10 cellular contexts compared by ENCODE assay signal in genomic region chr4:147830987-147831386, GRCh38.
DNase-seq lines count a peak whose midpoint lies in the region; ATAC-seq and TF ChIP-seq lines count a peak whose summit lies in the region.
"Had no signal": no experiment of that assay in that cellular context is flagged by ENCODE, and none has a peak within 500 bp of the region (broad histone marks: within the 10 kb centered on the region; RNA-seq: fewer than 3 reads in every experiment).

No MANE protein-coding gene starts in this region.

- no peaks in the 10 kb centered on the region for H3K27me3 ChIP-seq in HUES48 (ENCODE audit: control insufficient read depth, insufficient read depth, low read length)
- no peaks in the 10 kb centered on the region for H3K27me3 ChIP-seq in breast epithelium
- H3K27me3 ChIP-seq in thoracic aorta (replicated peaks; ENCODE audit: insufficient read depth): no peaks in the 10 kb centered on the region

- H3K36me3 ChIP-seq in HUES48 (ENCODE audit: control insufficient read depth, insufficient read depth, low read length): no peaks in the 10 kb centered on the region
- H3K36me3 ChIP-seq in breast epithelium: no peaks in the 10 kb centered on the region
- no peaks in the 10 kb centered on the region for H3K36me3 ChIP-seq in thoracic aorta

- DNase-seq in breast epithelium (ENCODE audit: low spot score in 2 of 2) (no peak), kidney glomerular epithelial cell (lab: John Stamatoyannopoulos, UW) (peak; percentile 34), thoracic aorta (ENCODE audit: low spot score) (no peak)
- no peak for DNase-seq in stimulated activated CD8-positive, alpha-beta memory T cell treated with anti-CD3 and anti-CD28 coated beads, Interleukin-4, amount 100 ng/mL, for 48 hours
- no peak for DNase-seq in activated CD4-positive, alpha-beta T cell treated with anti-CD3 and anti-CD28 coated beads for 4 hours
- DNase-seq: glutamatergic neuron; stimulated activated naive CD4-positive, alpha-beta T cell treated with Interleukin-2 at 50 U/mL for 16 hours had no signal

- no peak overlapping the region for H3K9ac ChIP-seq in HUES48 (ENCODE audit: low read depth, low read length)

- ATAC-seq in thoracic aorta (ENCODE audit: insufficient number of reproducible peaks, low FRiP score, low read depth) (no peak), GM18870 (IDR thresholded peaks at IDR 0.05; ENCODE audit: unreplicated experiment) (no peak), HG03025 (IDR thresholded peaks at IDR 0.05; ENCODE audit: low FRiP score, unreplicated experiment) (no peak)

- H3K27ac ChIP-seq in HUES48 (ENCODE audit: low read depth, low read length) (peak overlapping the region; percentile 45), breast epithelium (peak overlapping the region; percentile 88), thoracic aorta (peak overlapping the region; percentile 90 to 91)

- intact Hi-C loops in breast epithelium (cut with DNase I; ENCODE audit: low total_unique reads): no loop called here

- no peak overlapping the region for H3K4me3 ChIP-seq in HUES48 (ENCODE audit: low read depth, low read length)
- no peak overlapping the region for H3K4me3 ChIP-seq in breast epithelium
- no peak overlapping the region for H3K4me3 ChIP-seq in thoracic aorta

- H3K9me3 ChIP-seq in HUES48 (ENCODE audit: control insufficient read depth, insufficient read depth, low read length): no peaks in the 10 kb centered on the region
- H3K9me3 ChIP-seq in breast epithelium: no peaks in the 10 kb centered on the region
- no peaks in the 10 kb centered on the region for H3K9me3 ChIP-seq in thoracic aorta

- peaks cover 25% of the 10 kb centered on the region for H3K4me1 ChIP-seq in HUES48 (ENCODE audit: control insufficient read depth, insufficient read depth, low read length)
- H3K4me1 ChIP-seq in breast epithelium: peaks cover 0 to 13% of the 10 kb centered on the region in 2 donors
- peaks cover 64 to 96% of the 10 kb centered on the region in 2 donors for H3K4me1 ChIP-seq in thoracic aorta (ENCODE audit: control insufficient read depth in 1 of 2, low read depth in 2 of 2)

- TF ChIP-seq POLR2A in breast epithelium (IDR thresholded peaks at IDR 0.05): no peak

- TF ChIP-seq CTCF in breast epithelium (IDR thresholded peaks at IDR 0.05): no peak
- no peak for TF ChIP-seq CTCF in thoracic aorta (IDR thresholded peaks at IDR 0.05)
